8 cellular contexts compared by ENCODE assay signal in the genomic region with DNA sequence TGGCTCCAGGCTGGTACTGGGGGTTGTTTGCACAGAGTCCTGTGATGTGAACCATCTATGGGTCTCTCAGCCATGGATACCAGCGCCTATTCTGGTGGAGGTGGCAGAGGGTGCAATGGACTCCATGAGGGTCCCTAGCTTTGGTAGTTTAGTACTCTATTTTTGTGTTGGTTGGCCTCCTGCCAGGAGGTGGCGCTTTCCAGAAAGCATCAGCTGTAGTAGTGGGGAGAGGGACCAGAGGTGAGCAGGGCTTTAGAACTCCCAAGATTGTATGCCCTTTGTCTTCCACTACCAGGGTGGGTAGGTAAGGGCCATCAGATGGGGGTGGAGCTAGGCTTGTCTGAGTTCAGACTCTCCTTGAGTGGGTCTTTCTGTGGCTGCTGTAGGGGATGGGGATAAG.
DNase-seq lines count a peak whose midpoint lies in the region; ATAC-seq and TF ChIP-seq lines count a peak whose summit lies in the region.
"Not testable (repeated sequence)": the region's sequence is repeated elsewhere in the genome, so short reads cannot be mapped to it uniquely, and the experiment has no call there.

No MANE protein-coding gene starts in this region.

- intact Hi-C loops in HCT116 (cut with micrococcal nuclease): not testable (repeated sequence)
- intact Hi-C loops in activated naive CD4-positive, alpha-beta T cell treated with anti-CD3 and anti-CD28 coated beads for 36 hours (cut with micrococcal nuclease): loop anchor here (1.0 kb wide), 1 partner anchor 305 kb away; no protein-coding TSS in a partner anchor

- POLR2A ChIA-PET in GM10248 (lab: Yijun Ruan, JAX); HCT116 (lab: Charles Lee): not testable (repeated sequence)

- ATAC-seq in HCT116: 0 out of 2 replicates have a peak, but pooled peaks have one; percentile 25

- not testable (repeated sequence) for H3K9me2 ChIP-seq in HCT116 (ENCODE audit: insufficient read depth)

- H3K4me2 ChIP-seq in HCT116 (ENCODE audit: low read length): not testable (repeated sequence)

- not testable (repeated sequence) for H3K4me3 ChIP-seq in HCT116 (replicated peaks in 1 of 2; ENCODE audit: low read depth in 1 of 2, low read length in 2 of 2); WERI-Rb-1 (ENCODE audit: low read depth, low read length); fibroblast of villous mesenchyme (ENCODE audit: low read depth, low read length)

- not testable (repeated sequence) for TF ChIP-seq RAD21 in HCT116 (IDR thresholded peaks at IDR 0.05; ENCODE audit: low read depth)

- H3K9me3 Mint-ChIP-seq in activated naive CD4-positive, alpha-beta T cell treated with anti-CD3 and anti-CD28 coated beads for 36 hours: not testable (repeated sequence)

- not testable (repeated sequence) for H2AFZ ChIP-seq in HCT116 (ENCODE audit: low read depth, low read length, poor library complexity, severe bottlenecking)

- H3K27ac Mint-ChIP-seq in activated naive CD4-positive, alpha-beta T cell treated with anti-CD3 and anti-CD28 coated beads for 36 hours: not testable (repeated sequence)

- peaks cover 11% of the 10 kb centered on the region for H3K27me3 Mint-ChIP-seq in activated naive CD4-positive, alpha-beta T cell treated with anti-CD3 and anti-CD28 coated beads for 36 hours (ENCODE audit: low read depth)

- H3K9me3 ChIP-seq in HCT116 (ENCODE audit: control insufficient read depth in 1 of 2, insufficient read depth in 1 of 2, low read depth in 1 of 2, low read length in 2 of 2); WERI-Rb-1 (ENCODE audit: severe bottlenecking): not testable (repeated sequence)

- not testable (repeated sequence) for H3K4me1 ChIP-seq in HCT116 (ENCODE audit: control insufficient read depth in 1 of 2, insufficient read depth in 2 of 2, low read length in 2 of 2)

- not testable (repeated sequence) for H3K36me3 ChIP-seq in HCT116 (ENCODE audit: control insufficient read depth in 1 of 2, insufficient read depth in 2 of 2, low read length in 2 of 2); WERI-Rb-1

- RAD21 ChIA-PET in HCT116 (lab: Charles Lee; ENCODE audit: low non-redundant PET in 1 of 2, low total read pairs in 2 of 2, uncharacterized antibody in 2 of 2, unreplicated experiment in 2 of 2): not testable (repeated sequence)

- not testable (repeated sequence) for H3K9ac ChIP-seq in HCT116 (ENCODE audit: low read length)

- not testable (repeated sequence) for TF ChIP-seq POLR2A in HCT116 (IDR thresholded peaks at IDR 0.05; ENCODE audit: borderline replicate concordance, extremely low read depth, insufficient read depth, insufficient read length)

- H3K36me3 Mint-ChIP-seq in activated naive CD4-positive, alpha-beta T cell treated with anti-CD3 and anti-CD28 coated beads for 36 hours (ENCODE audit: low read depth): not testable (repeated sequence)

- not testable (repeated sequence) for H3K4me3 Mint-ChIP-seq in activated naive CD4-positive, alpha-beta T cell treated with anti-CD3 and anti-CD28 coated beads for 36 hours

- DNase-seq in ACHN (peak; percentile 2), NCI-H748 (lab: John Stamatoyannopoulos, UW; ENCODE audit: unreplicated experiment) (peak; percentile 19), WERI-Rb-1 (peak; percentile 32)
- not testable (repeated sequence) for DNase-seq in GM10248 (ENCODE audit: extremely low spot score); HCT116 (ENCODE audit: low read depth, low spot score); fibroblast of villous mesenchyme (ENCODE audit: low read depth)
- peak; percentile 43 for DNase-seq in activated naive CD4-positive, alpha-beta T cell treated with anti-CD3 and anti-CD28 coated beads for 36 hours
- DNase-seq in stimulated activated CD4-positive, alpha-beta T cell treated with anti-CD3 and anti-CD28 coated beads, Interleukin-15, amount 100 ng/mL, for 24 hours: peak; percentile 35

- CTCF ChIA-PET in GM10248 (lab: Yijun Ruan, JAX): interaction anchor here (0.8 to 1.6 kb wide), 6 partner anchors 10 to 306 kb away, joined by 3 to 5 read pairs (median 4); no protein-coding TSS in a partner anchor
- CTCF ChIA-PET in HCT116 (lab: Charles Lee): not testable (repeated sequence)
- CTCF ChIA-PET in activated naive CD4-positive, alpha-beta T cell treated with anti-CD3 and anti-CD28 coated beads for 36 hours (lab: Charles Lee): interaction anchor here (0.6 to 2.3 kb wide), 7 partner anchors 10 to 306 kb away, joined by 3 to 7 read pairs (median 5); no protein-coding TSS in a partner anchor

- BruUV-seq in HCT116 (replicated peaks; lab: Mats Ljungman, UMichigan): not testable (repeated sequence)

- TF ChIP-seq CTCF in GM10248 (IDR thresholded peaks at IDR 0.05; ENCODE audit: control extremely low read depth, extremely low read depth, low read depth, missing control alignments) (peak; percentile 9), HCT116 (IDR thresholded peaks at IDR 0.05 in 2 of 3, conservative IDR thresholded peaks at IDR 0.05 in 1 of 3; ENCODE audit: borderline replicate concordance in 1 of 3, insufficient read depth in 1 of 3, low read depth in 2 of 3, low read length in 2 of 3) (peak in 1 of 3 experiments; percentile 32; a peak in 2 of 6 replicates), WERI-Rb-1 (IDR thresholded peaks at IDR 0.05; ENCODE audit: low read depth, low read length) (peak; percentile 47), fibroblast of villous mesenchyme (IDR thresholded peaks at IDR 0.05; ENCODE audit: insufficient read depth, low read depth, low read length) (peak; percentile 6)

- in situ Hi-C loops in ACHN (cut with HindIII; ENCODE audit: low pct_ligation_motif_present, low pct_unique_long_range_greater_than_20kb, low sequenced_read_pairs): not testable (repeated sequence)

- H3K79me2 ChIP-seq in HCT116 (ENCODE audit: insufficient read depth, low read length): not testable (repeated sequence)

- not testable (repeated sequence) for H3K27ac ChIP-seq in HCT116 (ENCODE audit: low read depth, low read length); WERI-Rb-1

- H3K4me1 Mint-ChIP-seq in activated naive CD4-positive, alpha-beta T cell treated with anti-CD3 and anti-CD28 coated beads for 36 hours (ENCODE audit: low read depth): peaks cover 18% of the 10 kb centered on the region

- H3K27me3 ChIP-seq in HCT116 (ENCODE audit: insufficient read depth, low read length); WERI-Rb-1 (ENCODE audit: insufficient read depth, low read depth, severe bottlenecking): not testable (repeated sequence)

- H4K20me1 ChIP-seq in HCT116 (ENCODE audit: insufficient read depth): not testable (repeated sequence)
